ENCODE assay signal across 17 cellular contexts in the genomic region with DNA sequence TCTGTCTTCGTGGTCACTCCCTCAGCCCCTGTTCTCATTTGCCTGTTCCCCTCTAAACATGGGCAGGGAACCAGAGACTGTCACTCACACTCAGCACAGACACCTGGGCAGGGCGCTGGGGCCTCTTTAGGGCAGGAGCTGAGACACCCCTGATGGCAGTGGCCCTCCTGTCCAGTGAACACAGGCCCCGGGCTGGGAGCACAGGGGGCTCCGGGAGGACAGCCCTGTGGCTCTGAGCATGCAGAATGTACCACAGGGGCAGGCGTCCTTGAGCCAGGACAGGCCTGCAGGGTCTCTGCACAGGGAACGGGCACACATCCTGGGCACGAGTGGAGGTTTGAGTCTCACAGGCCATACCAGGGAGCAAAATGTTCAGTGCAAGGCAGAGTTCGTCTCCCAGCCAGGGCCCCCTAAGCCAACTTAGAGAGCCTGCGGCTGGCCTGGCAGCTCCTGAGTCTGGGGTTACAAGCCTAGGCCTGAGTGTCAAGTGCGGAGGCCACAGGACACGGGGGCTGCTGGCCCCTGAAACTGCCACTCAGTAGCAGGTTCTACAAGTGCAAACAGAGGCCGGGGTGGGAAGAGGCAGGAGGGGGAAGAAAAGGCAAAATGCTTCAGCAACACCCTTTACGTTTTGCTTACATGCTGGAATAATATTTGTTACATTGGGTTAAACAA. TPM values are rescaled to one million over a fixed set of nuclear protein-coding genes. Genes with fewer than 3 reads are reported as not detected.
DNase-seq lines count a peak whose midpoint lies in the region; ATAC-seq, FAIRE-seq and TF ChIP-seq lines count a peak whose summit lies in the region.
"Had no signal": no experiment of that assay in that cellular context is flagged by ENCODE, and none has a peak within 500 bp of the region (broad histone marks: within the 10 kb centered on the region; RNA-seq: fewer than 3 reads in every experiment).

No MANE protein-coding gene starts in this region.

- TF ChIP-seq POLR2A in H1 (IDR thresholded peaks at IDR 0.05; ENCODE audit: control extremely low read depth in 1 of 2, low read depth in 2 of 2, low read length in 2 of 2) (no peak), H54 (IDR thresholded peaks at IDR 0.05; ENCODE audit: low read depth, low read length) (no peak)

- TF ChIP-seq CTCF in Panc1 (IDR thresholded peaks at IDR 0.05), result no peak
- TF ChIP-seq CTCF in H1 (IDR thresholded peaks at IDR 0.05; ENCODE audit: control extremely low read depth in 1 of 3, insufficient read depth in 1 of 3, low read depth in 1 of 3, low read length in 3 of 3), result no peak
- TF ChIP-seq CTCF in neural crest cell (conservative IDR thresholded peaks at IDR 0.05), result no peak
- TF ChIP-seq CTCF in CD8-positive, alpha-beta T cell (IDR thresholded peaks at IDR 0.05), result no peak

- in situ Hi-C loops in Panc1 (cut with HindIII; ENCODE audit: low pct_unique_long_range_greater_than_20kb, low sequenced_read_pairs), result no loop called here

- H3K9me3 Mint-ChIP-seq in neural crest cell, result peaks cover 8% of the 10 kb centered on the region
- H3K9me3 Mint-ChIP-seq in CD8-positive, alpha-beta T cell, result no peaks in the 10 kb centered on the region

- no peak for TF ChIP-seq EP300 in H1 (IDR thresholded peaks at IDR 0.05; ENCODE audit: borderline replicate concordance in 1 of 2, low read depth in 2 of 2, low read length in 2 of 2)

- H3K56ac ChIP-seq in H1 (replicated peaks; ENCODE audit: insufficient read length, low read depth, low read length), result no peak overlapping the region

- BruUV-seq in Panc1 (replicated peaks; lab: Mats Ljungman, UMichigan), result no TSS peak

- DNase-seq in Panc1 (ENCODE audit: low read depth, low spot score) (no peak), H1 (ENCODE audit: low read depth in 1 of 2, low spot score in 2 of 2) (no peak), neural crest cell (ENCODE audit: low read depth, low spot score) (no peak), GOT3 (lab: John Stamatoyannopoulos, UW) (no peak), H54 (ENCODE audit: insufficient read length, low spot score) (no peak)
- DNase-seq in CD8-positive, alpha-beta T cell, result no peak
- DNase-seq: BE2C; CD4-positive, alpha-beta memory T cell; COR-L47; DND-41; GDM1 had no signal

- H3K9me3 ChIP-seq in Panc1 (ENCODE audit: control insufficient read depth, insufficient read depth, low read depth, low read length) (peaks cover 7% of the 10 kb centered on the region; the same call in 1 of the 2 replicates), H1 (ENCODE audit: insufficient read depth in 2 of 2, low read depth in 1 of 2, low read length in 1 of 2) (no peaks in the 10 kb centered on the region)
- H3K9me3 ChIP-seq in CD8-positive, alpha-beta T cell (ENCODE audit: low read length), result no peaks in the 10 kb centered on the region
- H3K9me3 ChIP-seq: BE2C had no signal

- CTCF ChIA-PET in Panc1 (lab: Charles Lee) (no interaction called here), H1 (lab: Charles Lee; ENCODE audit: partially characterized antibody) (interaction anchor here (1.2 to 1.6 kb wide), 4 partner anchors 29 to 220 kb away, joined by 3 to 5 read pairs (median 4); no protein-coding TSS in a partner anchor)
- CTCF ChIA-PET in CD8-positive, alpha-beta T cell (lab: Charles Lee), result no interaction called here

- no peak overlapping the region for H3K4me3 ChIP-seq in Panc1 (ENCODE audit: low read depth in 2 of 2, low read length in 2 of 2)
- no peak overlapping the region for H3K4me3 ChIP-seq in H1 (ENCODE audit: extremely low read depth in 1 of 4, insufficient read depth in 2 of 4, low read depth in 3 of 4, low read length in 4 of 4)
- H3K4me3 ChIP-seq in CD8-positive, alpha-beta T cell (ENCODE audit: low read depth, low read length), result no peak overlapping the region
- H3K4me3 ChIP-seq: A549 had no signal

- H3K18ac ChIP-seq in H1 (ENCODE audit: extremely low read depth, low read length), result no peak overlapping the region

- H2BK15ac ChIP-seq in H1 (ENCODE audit: low read length), result no peak overlapping the region

- H2AFZ ChIP-seq in H1 (ENCODE audit: low read length), result no peak overlapping the region

- H2BK20ac ChIP-seq in H1 (ENCODE audit: low read length), result no peak overlapping the region

- no peak overlapping the region for H3K4me2 ChIP-seq in H1 (ENCODE audit: insufficient read depth in 1 of 2, low read depth in 2 of 2, low read length in 2 of 2)
- H3K4me2 ChIP-seq: A549 had no signal

- H3K27ac Mint-ChIP-seq in neural crest cell (ENCODE audit: unreplicated experiment), result peak overlapping the region; percentile 84
- no peak overlapping the region for H3K27ac Mint-ChIP-seq in CD8-positive, alpha-beta T cell
- H3K27ac Mint-ChIP-seq: CD4-positive, alpha-beta memory T cell had no signal

- POLR2A ChIA-PET in Panc1 (lab: Charles Lee), result no interaction called here
- POLR2A ChIA-PET in H1 (lab: Charles Lee; ENCODE audit: partially characterized antibody), result no interaction called here
- POLR2A ChIA-PET in CD8-positive, alpha-beta T cell (lab: Charles Lee), result no interaction called here

- no peak overlapping the region for H2BK5ac ChIP-seq in H1 (ENCODE audit: low read depth, low read length)

- H3K27ac ChIP-seq in Panc1 (ENCODE audit: low read length) (0 out of 2 replicates have a peak overlapping the region, but pooled peaks have one; percentile 14), H1 (ENCODE audit: low read depth, low read length) (no peak overlapping the region)
- H3K27ac ChIP-seq in CD8-positive, alpha-beta T cell (ENCODE audit: low read depth, low read length), result no peak overlapping the region
- H3K27ac ChIP-seq: C4-2B, HL-60 had no signal

- H3K36me3 ChIP-seq in Panc1 (ENCODE audit: control insufficient read depth, insufficient read depth, low read length), result no peaks in the 10 kb centered on the region
- no peaks in the 10 kb centered on the region for H3K36me3 ChIP-seq in H1 (ENCODE audit: control insufficient read depth in 2 of 4, insufficient read depth in 4 of 4, low read length in 3 of 4)
- no peaks in the 10 kb centered on the region for H3K36me3 ChIP-seq in CD8-positive, alpha-beta T cell (ENCODE audit: insufficient read depth, low read length)
- H3K36me3 ChIP-seq: BE2C had no signal

- no peak overlapping the region for H3K14ac ChIP-seq in H1 (ENCODE audit: insufficient read length)

- H3K36me3 Mint-ChIP-seq in neural crest cell (ENCODE audit: low read depth), result peaks cover 7% of the 10 kb centered on the region
- no peaks in the 10 kb centered on the region for H3K36me3 Mint-ChIP-seq in CD8-positive, alpha-beta T cell
- H3K36me3 Mint-ChIP-seq: CD4-positive, alpha-beta memory T cell had no signal

- no peaks in the 10 kb centered on the region for H3K79me1 ChIP-seq in H1 (ENCODE audit: low read depth, low read length)

- intact Hi-C loops in Panc1 (cut with micrococcal nuclease; ENCODE audit: unreplicated experiment), result no loop called here
- intact Hi-C loops in CD8-positive, alpha-beta T cell (cut with DNase I, micrococcal nuclease), result no loop called here

- no peaks in the 10 kb centered on the region for H4K20me1 ChIP-seq in H1 (replicated peaks in 1 of 2; ENCODE audit: control insufficient read depth in 1 of 2, insufficient read depth in 2 of 2, low read length in 2 of 2)

- peaks cover 10% of the 10 kb centered on the region for H3K4me1 Mint-ChIP-seq in neural crest cell
- H3K4me1 Mint-ChIP-seq in CD8-positive, alpha-beta T cell (ENCODE audit: low read depth), result peaks cover 19% of the 10 kb centered on the region

- no peaks in the 10 kb centered on the region for H3K23me2 ChIP-seq in H1 (ENCODE audit: low read depth, low read length)

- no peak overlapping the region for H4K91ac ChIP-seq in H1 (replicated peaks; ENCODE audit: insufficient read length, low read length)

- no peak overlapping the region for H2AK5ac ChIP-seq in H1 (ENCODE audit: low read depth, low read length)

- no peak overlapping the region for H2BK120ac ChIP-seq in H1 (replicated peaks; ENCODE audit: low read depth, low read length)

- H3K9ac ChIP-seq in H1 (replicated peaks in 1 of 4; ENCODE audit: extremely low read depth in 1 of 4, low read depth in 3 of 4, low read length in 3 of 4), result no peak overlapping the region

- H4K5ac ChIP-seq in H1 (ENCODE audit: insufficient read length, low read depth, low read length), result no peak overlapping the region

- peaks cover 31% of the 10 kb centered on the region for H3K4me1 ChIP-seq in Panc1 (ENCODE audit: control insufficient read depth, insufficient read depth, low read length)
- H3K4me1 ChIP-seq in H1 (replicated peaks in 1 of 4; ENCODE audit: control insufficient read depth in 3 of 4, insufficient read depth in 4 of 4, low read length in 3 of 4), result no peaks in the 10 kb centered on the region
- H3K4me1 ChIP-seq in CD8-positive, alpha-beta T cell (ENCODE audit: insufficient read depth, low read length), result peaks cover 17% of the 10 kb centered on the region
- H3K4me1 ChIP-seq: BE2C had no signal

- H3K4ac ChIP-seq in H1 (replicated peaks; ENCODE audit: insufficient read length, low read depth, low read length), result no peak overlapping the region

- no peak for FAIRE-seq in H1 (lab: Jason Lieb, UNC)
- no peak for FAIRE-seq in H54 (lab: Jason Lieb, UNC)
- FAIRE-seq: A549, GM12892, GM19239 had no signal

- H3K79me2 ChIP-seq in H1 (ENCODE audit: control insufficient read depth in 1 of 2, insufficient read depth in 2 of 2, low read length in 2 of 2), result no peaks in the 10 kb centered on the region

- no peak for ATAC-seq in Panc1
- no peak for ATAC-seq in CD8-positive, alpha-beta T cell
- ATAC-seq: A549 had no signal

- no peak overlapping the region for H3K4me3 Mint-ChIP-seq in neural crest cell
- no peak overlapping the region for H3K4me3 Mint-ChIP-seq in CD8-positive, alpha-beta T cell
- H3K4me3 Mint-ChIP-seq: CD4-positive, alpha-beta memory T cell had no signal

- H3K27me3 ChIP-seq in Panc1 (ENCODE audit: control insufficient read depth, insufficient read depth, low read length), result no peaks in the 10 kb centered on the region
- H3K27me3 ChIP-seq in H1 (replicated peaks in 1 of 4; ENCODE audit: control insufficient read depth in 3 of 4, extremely low read depth in 1 of 4, insufficient read depth in 3 of 4, low read length in 3 of 4), result no peaks in the 10 kb centered on the region
- H3K27me3 ChIP-seq in CD8-positive, alpha-beta T cell (ENCODE audit: insufficient read depth, low read length), result peaks cover 3% of the 10 kb centered on the region
- H3K27me3 ChIP-seq: BE2C had no signal

- 93% methylated on average over 13 of the region's 13 CpGs; no CpG with 5 or more reads in 1 of the 2 experiments for WGBS in H1 (ENCODE audit: extremely low coverage in 1 of 2, insufficient coverage in 1 of 2, insufficient read length in 1 of 2, insufficient replicate concordance in 2 of 2, low coverage in 1 of 2, low lambda C conversion rate in 2 of 2, missing lambda C conversion rate in 1 of 2), 2 experiments

- no peaks in the 10 kb centered on the region for H3K27me3 Mint-ChIP-seq in neural crest cell (ENCODE audit: low read depth)
- H3K27me3 Mint-ChIP-seq in CD8-positive, alpha-beta T cell (ENCODE audit: low read depth), result peaks cover 54% of the 10 kb centered on the region

- peak overlapping the region; percentile 86 for H4K8ac ChIP-seq in H1 (ENCODE audit: extremely low read depth, insufficient read depth, low read length)

- no peak for TF ChIP-seq RAD21 in H1 (IDR thresholded peaks at IDR 0.05 in 1 of 2, conservative IDR thresholded peaks at IDR 0.05 in 1 of 2; ENCODE audit: low read depth in 2 of 2, low read length in 2 of 2)

- no peak overlapping the region for H2BK12ac ChIP-seq in H1 (ENCODE audit: low read depth, low read length)

- no peak overlapping the region for H3K23ac ChIP-seq in H1 (ENCODE audit: insufficient read length)

RNA-seq across cellular contexts. Expression of gene NKD2, which starts 55.9 kb away (rescaled TPM):
- total RNA-seq in Panc1 (2021; ENCODE audit: unreplicated experiment) (12.3 TPM), neural crest cell (15.6 and 20.6 TPM in 2 replicates)
- polyA plus RNA-seq in Panc1 (2012; ENCODE audit: insufficient read length), result 28.7 TPM
- 6.3 and 7.9 TPM in 2 replicates for total RNA-seq in H1 (2021; fragmentation: NEBNext Ultra II Directional; extraction: Animal tissue kit (Norgen Biotek cat#: 25700))
- polyA plus RNA-seq in H1 (2011; rRNA removed), result 5.5 and 7.8 TPM in 2 replicates
- polyA plus RNA-seq in H1 (2011; cell fraction: cytosol; rRNA removed), result 6.4 TPM
- polyA plus RNA-seq in H1 (2011; cell fraction: nucleus; rRNA removed), result 32.5 TPM
- 3.0 to 8.7 TPM (median 8.2 TPM) in 4 replicates for polyA plus RNA-seq in H1 (2012, experiment 1 of 2)
- polyA plus RNA-seq in H1 (2012, experiment 2 of 2), result 3.8 TPM
- polyA plus RNA-seq in H1 (2013, experiment 1 of 2), result 6.7 TPM
- polyA plus RNA-seq in H1 (2013, experiment 2 of 2), result 5.7 TPM
- 1.2 and 1.3 TPM in 2 replicates for polyA minus RNA-seq in H1 (2011; rRNA and poly(A)+ RNA removed)
- polyA minus RNA-seq in H1 (2011; cell fraction: cytosol; rRNA and poly(A)+ RNA removed), result 3.6 TPM
- polyA minus RNA-seq in H1 (2011; cell fraction: nucleus; rRNA and poly(A)+ RNA removed), result 4.4 TPM
- under 1 TPM in 1 of 2 experiments, not detected in 1; 0.33 TPM for total RNA-seq in CD8-positive, alpha-beta T cell
- total RNA-seq: CD4-positive, alpha-beta memory T cell had no signal
- polyA plus RNA-seq: AG04450; CD4-positive, alpha-beta memory T cell had no signal
